Comparison of ENCODE assay signal across 8 cellular contexts in the genomic region with DNA sequence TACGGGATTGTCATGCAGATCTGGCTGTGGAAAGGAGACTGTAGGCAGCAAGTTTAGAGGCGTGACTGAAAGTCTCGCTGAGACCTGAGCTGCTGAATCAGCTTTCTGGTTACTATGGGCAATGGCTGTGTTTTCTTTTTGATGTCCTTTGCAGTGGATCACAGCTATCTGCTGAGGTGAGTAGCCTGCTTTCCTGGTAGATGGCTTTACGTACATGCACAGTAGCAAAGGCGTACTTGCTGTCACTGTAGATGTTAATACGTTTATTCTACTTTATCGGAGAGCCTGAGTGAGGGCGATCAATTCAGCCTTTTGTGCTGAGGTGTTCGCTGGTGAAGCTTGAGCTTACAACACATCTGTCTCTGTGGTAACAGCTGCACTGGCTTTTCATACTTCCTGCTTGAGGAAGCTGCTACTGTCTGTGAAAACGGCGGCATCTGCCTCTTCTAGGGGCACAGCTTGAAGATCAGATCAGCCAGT.
DNase-seq lines count a peak whose midpoint lies in the region; ATAC-seq lines count a peak whose summit lies in the region.
"Not testable (repeated sequence)": the region's sequence is repeated elsewhere in the genome, so short reads cannot be mapped to it uniquely, and the experiment has no call there.

No MANE protein-coding gene starts in this region.

- H3K27ac ChIP-seq in HUES64 (ENCODE audit: low read depth, low read length): peak overlapping the region; percentile 62; the same call in 1 of the 2 replicates

- 0 out of 2 replicates have a peak overlapping the region, but pooled peaks have one; percentile 21 for H3K4me3 ChIP-seq in HUES64 (ENCODE audit: low read length)
- peak overlapping the region; percentile 18 for H3K4me3 ChIP-seq in endocrine pancreas (ENCODE audit: control insufficient read depth, insufficient read depth, low read length)

- not testable (repeated sequence) for H3K36me3 ChIP-seq in HUES64 (ENCODE audit: insufficient read depth, low read length); endocrine pancreas (ENCODE audit: control insufficient read depth, insufficient read depth, low read length)

- not testable (repeated sequence) for H3K27me3 Mint-ChIP-seq in naive thymus-derived CD8-positive, alpha-beta T cell

- peak overlapping the region; percentile 40; the same call in 1 of the 2 replicates for H3K9ac ChIP-seq in HUES64 (ENCODE audit: low read depth, low read length)
- not testable (repeated sequence) for H3K9ac ChIP-seq in endocrine pancreas (ENCODE audit: control insufficient read depth, insufficient read depth, low read length)

- peaks cover 23% of the 10 kb centered on the region for H3K4me1 ChIP-seq in HUES64 (ENCODE audit: insufficient read depth, low read length)
- not testable (repeated sequence) for H3K4me1 ChIP-seq in endocrine pancreas (ENCODE audit: control insufficient read depth, insufficient read depth, low read length)

- H3K9me3 Mint-ChIP-seq in naive thymus-derived CD8-positive, alpha-beta T cell: not testable (repeated sequence)

- WGBS in HUES64: 31% methylated on average over 11 of the region's 11 CpGs

- POLR2A ChIA-PET in naive thymus-derived CD8-positive, alpha-beta T cell (lab: Charles Lee): not testable (repeated sequence)

- DNase-seq in AG20443 (ENCODE audit: low spot score) (peak; percentile 7), RPMI8226 (peak; percentile 89)
- DNase-seq in activated CD4-positive, alpha-beta T cell treated with anti-CD3 and anti-CD28 coated beads, Interleukin-2, amount 50 U/mL, for 1 hour: peak; percentile 41
- peak; percentile 1 for DNase-seq in activated T-helper 9 cell treated with anti-CD3 and anti-CD28 coated beads, Interleukin-2, amount 50 U/mL, for 16 hours (ENCODE audit: low read depth)
- peak in 9 of 10 donors; percentile 17 to 69 (median 53) for DNase-seq in naive thymus-derived CD8-positive, alpha-beta T cell
- peak; percentile 9 to 13 for DNase-seq in stimulated activated CD4-positive, alpha-beta T cell treated with anti-CD3 and anti-CD28 coated beads, Interleukin-4, amount 100 ng/mL, for 48 hours (ENCODE audit: low read depth in 2 of 2)

- peak overlapping the region; percentile 61 to 94 (median 86) for H3K27ac Mint-ChIP-seq in naive thymus-derived CD8-positive, alpha-beta T cell

- ATAC-seq in naive thymus-derived CD8-positive, alpha-beta T cell: not testable (repeated sequence)

- H3K9me3 ChIP-seq in HUES64 (ENCODE audit: insufficient read depth, low read depth, low read length); endocrine pancreas (ENCODE audit: control insufficient read depth, low read length): not testable (repeated sequence)

- H3K27me3 ChIP-seq in HUES64 (ENCODE audit: insufficient read depth, low read length); endocrine pancreas (ENCODE audit: control insufficient read depth, insufficient read depth, low read length): not testable (repeated sequence)

- H3K4me3 Mint-ChIP-seq in naive thymus-derived CD8-positive, alpha-beta T cell: peak overlapping the region; percentile 49 to 81 (median 74)

- H3K4me1 Mint-ChIP-seq in naive thymus-derived CD8-positive, alpha-beta T cell: peaks cover 10 to 19% (median 15%) of the 10 kb centered on the region in 4 donors

- not testable (repeated sequence) for H3K36me3 Mint-ChIP-seq in naive thymus-derived CD8-positive, alpha-beta T cell

Comparison
In these comparisons a context has a peak if more than half of its experiments do, and no peak if none do; other contexts are left out.
1. DNase-seq: peak in every context shown above with its lines; median percentile 89 in RPMI8226; 53 in naive thymus-derived CD8-positive, alpha-beta T cell; 41 in activated CD4-positive, alpha-beta T cell treated with anti-CD3 and anti-CD28 coated beads, Interleukin-2, amount 50 U/mL, for 1 hour; 11 in stimulated activated CD4-positive, alpha-beta T cell treated with anti-CD3 and anti-CD28 coated beads, Interleukin-4, amount 100 ng/mL, for 48 hours; 7 in AG20443; 1 in activated T-helper 9 cell treated with anti-CD3 and anti-CD28 coated beads, Interleukin-2, amount 50 U/mL, for 16 hours.